ENCODE assay signal across 9 cellular contexts in genomic region chr7:1536768-1537630, GRCh38. TPM values are rescaled to one million over a fixed set of nuclear protein-coding genes. Genes with fewer than 3 reads are reported as not detected.
A peak's percentile ranks its signal among the peaks of the same experiment; 100 is the strongest.
DNase-seq lines count a peak whose midpoint lies in the region; TF ChIP-seq lines count a peak whose summit lies in the region.
"Had no signal": no experiment of that assay in that cellular context is flagged by ENCODE, and none has a peak within 500 bp of the region (broad histone marks: within the 10 kb centered on the region; RNA-seq: fewer than 3 reads in every experiment).

No MANE protein-coding gene starts in this region.

- no peaks in the 10 kb centered on the region for H3K9me2 ChIP-seq in neural cell (ENCODE audit: insufficient read depth, low read length)

- no peak for TF ChIP-seq RAD21 in neural cell (conservative IDR thresholded peaks at IDR 0.05)

- H3F3A ChIP-seq in neural cell (ENCODE audit: insufficient read depth, low read length, poor library complexity, severe bottlenecking), result no peaks in the 10 kb centered on the region

- H4K20me1 ChIP-seq in neural cell (ENCODE audit: insufficient read depth), result no peaks in the 10 kb centered on the region

- H3K36me3 ChIP-seq in neural cell (ENCODE audit: insufficient read depth, low read length), result no peaks in the 10 kb centered on the region

- peak overlapping the region; percentile 67 for H3K9ac ChIP-seq in neural cell (ENCODE audit: low read length)

- H3K4me2 ChIP-seq in neural cell (ENCODE audit: low read length), result no peak overlapping the region

- DNase-seq in DMS53 treated with DMSO at 0.1 percent for 48 hours (lab: John Stamatoyannopoulos, UW; ENCODE audit: unreplicated experiment), result peak; percentile 15
- DNase-seq in SK-MEL-5 (ENCODE audit: low read depth, low spot score), result peak; percentile 77
- peak; percentile 92 for DNase-seq in fibroblast of the conjunctiva (ENCODE audit: low read depth)
- DNase-seq in T-helper 2 cell, result no peak
- no peak for DNase-seq in NCI-H2029 (lab: John Stamatoyannopoulos, UW)
- DNase-seq in activated CD4-positive, alpha-beta T cell treated with anti-CD3 and anti-CD28 coated beads, Interleukin-2, amount 50 U/mL, for 48 hours, result no peak
- no peak for DNase-seq in KBM-7

- H3K27me3 ChIP-seq in neural cell (ENCODE audit: insufficient read depth, low read depth, low read length), result no peaks in the 10 kb centered on the region

- in situ Hi-C loops in SK-MEL-5 (cut with HindIII; ENCODE audit: low pct_unique_long_range_greater_than_20kb, low sequenced_read_pairs), result no loop called here
- in situ Hi-C loops in KBM-7 (cut with MboI; ENCODE audit: low pct_unique_long_range_greater_than_20kb, low sequenced_read_pairs), result no loop called here

- H2AFZ ChIP-seq in neural cell (ENCODE audit: low read depth, low read length), result no peak overlapping the region

- TF ChIP-seq EP300 in neural cell (conservative IDR thresholded peaks at IDR 0.05; ENCODE audit: poor library complexity, severe bottlenecking), result no peak

- H3K9me3 ChIP-seq in neural cell (ENCODE audit: low read length), result no peaks in the 10 kb centered on the region

- H3K4me3 ChIP-seq in neural cell (ENCODE audit: low read length), result peak overlapping the region; percentile 61

- no peak for TF ChIP-seq CTCF in neural cell (IDR thresholded peaks at IDR 0.05; ENCODE audit: poor library complexity, severe bottlenecking)

- peak overlapping the region; percentile 56 for H3K27ac ChIP-seq in neural cell (ENCODE audit: low read length)
- H3K27ac ChIP-seq: HL-60 had no signal

- peaks cover 13% of the 10 kb centered on the region for H3K79me2 ChIP-seq in neural cell (replicated peaks; ENCODE audit: insufficient read depth, low read length)

TF ChIP-seq in neural cell, 6 proteins besides CTCF, POLR2A, EP300 and RAD21:
- TF ChIP-seq TAF1 (IDR thresholded peaks at IDR 0.05; ENCODE audit: low read depth), result no peak
- no peak for TF ChIP-seq EZH2 (IDR thresholded peaks at IDR 0.05; ENCODE audit: borderline replicate concordance, insufficient read depth, low read length, poor library complexity, severe bottlenecking)
- TF ChIP-seq SMC3 (conservative IDR thresholded peaks at IDR 0.05; ENCODE audit: poor library complexity), result no peak
- no peak for TF ChIP-seq POLR2AphosphoS5 (IDR thresholded peaks at IDR 0.05)
- TF ChIP-seq REST (IDR thresholded peaks at IDR 0.05; ENCODE audit: borderline replicate concordance), result no peak
- TF ChIP-seq MXI1 (conservative IDR thresholded peaks at IDR 0.05; ENCODE audit: poor library complexity, severe bottlenecking), result no peak

RNA-seq across cellular contexts. Expression of gene MAFK, which starts 6.5 kb away (rescaled TPM):
- 23.6 and 24.3 TPM in 2 replicates for total RNA-seq in SK-MEL-5 (2014; rRNA removed; shearing (Covaris generic))
- 30.3 and 37.4 TPM in 2 replicates for polyA plus RNA-seq in SK-MEL-5 (2015; cell fraction: cytosol; rRNA removed)
- 32.8 and 33.3 TPM in 2 replicates for polyA plus RNA-seq in SK-MEL-5 (2015; cell fraction: nucleus; rRNA removed)
- polyA plus RNA-seq in neural cell, result 12.6 and 16.4 TPM in 2 replicates
- 9.1 and 12.9 TPM in 2 replicates for polyA minus RNA-seq in neural cell

RNA-seq across cellular contexts. Expression of gene TMEM184A, which starts 19.0 kb away (rescaled TPM):
- total RNA-seq in SK-MEL-5 (2014; rRNA removed; shearing (Covaris generic)), result 0.16 and 0.19 TPM in 2 replicates
- polyA plus RNA-seq in SK-MEL-5 (2015; cell fraction: cytosol; rRNA removed), result 0.17 and 2.5 TPM in 2 replicates
- 0.04 and 0.35 TPM in 2 replicates for polyA plus RNA-seq in SK-MEL-5 (2015; cell fraction: nucleus; rRNA removed)
- 0.12 TPM in 1 of 2 replicates, not detected in the other for polyA plus RNA-seq in neural cell
- not detected in 2 replicates for polyA minus RNA-seq in neural cell

RNA-seq across cellular contexts. Expression of gene INTS1, which starts 32.8 kb away (rescaled TPM):
- total RNA-seq in SK-MEL-5 (2014; rRNA removed; shearing (Covaris generic)), result 34.5 and 41.4 TPM in 2 replicates
- 152 and 180 TPM in 2 replicates for polyA plus RNA-seq in SK-MEL-5 (2015; cell fraction: cytosol; rRNA removed)
- 232 and 234 TPM in 2 replicates for polyA plus RNA-seq in SK-MEL-5 (2015; cell fraction: nucleus; rRNA removed)
- polyA plus RNA-seq in neural cell, result 21.1 and 26.3 TPM in 2 replicates
- polyA minus RNA-seq in neural cell, result 49.0 and 63.8 TPM in 2 replicates

RNA-seq across cellular contexts. Expression of gene PSMG3, which starts 32.8 kb away (rescaled TPM):
- 118 and 130 TPM in 2 replicates for total RNA-seq in SK-MEL-5 (2014; rRNA removed; shearing (Covaris generic))
- 105 and 123 TPM in 2 replicates for polyA plus RNA-seq in SK-MEL-5 (2015; cell fraction: cytosol; rRNA removed)
- polyA plus RNA-seq in SK-MEL-5 (2015; cell fraction: nucleus; rRNA removed), result 446 and 512 TPM in 2 replicates
- polyA plus RNA-seq in neural cell, result 50.6 and 54.1 TPM in 2 replicates
- polyA minus RNA-seq in neural cell, result 15.6 and 20.9 TPM in 2 replicates

Comparison
In these comparisons a context has a peak if more than half of its experiments do, and no peak if none do; other contexts are left out.
1. DNase-seq: peak in DMS53 treated with DMSO at 0.1 percent for 48 hours (single experiment), SK-MEL-5 (single experiment) and fibroblast of the conjunctiva (single experiment); none in T-helper 2 cell (0 of 5), NCI-H2029 (single experiment), activated CD4-positive, alpha-beta T cell treated with anti-CD3 and anti-CD28 coated beads, Interleukin-2, amount 50 U/mL, for 48 hours (0 of 2) and KBM-7 (single experiment).